In genomic region chr2:189751080-189751658, GRCh38 we compare ENCODE assay signal across 9 cellular contexts. TPM values are rescaled to one million over a fixed set of nuclear protein-coding genes. Genes with fewer than 3 reads are reported as not detected.
DNase-seq lines count a peak whose midpoint lies in the region; ATAC-seq and TF ChIP-seq lines count a peak whose summit lies in the region.
"Had no signal": no experiment of that assay in that cellular context is flagged by ENCODE, and none has a peak within 500 bp of the region (broad histone marks: within the 10 kb centered on the region; RNA-seq: fewer than 3 reads in every experiment).

No MANE protein-coding gene starts in this region.

- ATAC-seq in GM18873 (IDR thresholded peaks at IDR 0.05; ENCODE audit: low FRiP score, unreplicated experiment) = peak; percentile 57
- ATAC-seq in activated CD4-positive, alpha-beta T cell treated with anti-CD3 and anti-CD28 coated beads for 36 hours = peak; percentile 71

- H3K4me3 Mint-ChIP-seq in activated CD4-positive, alpha-beta T cell treated with anti-CD3 and anti-CD28 coated beads for 36 hours = no peak overlapping the region
- H3K4me3 Mint-ChIP-seq in progenitor cell of endocrine pancreas (ENCODE audit: low read depth) = no peak overlapping the region

- no peaks in the 10 kb centered on the region for H3K27me3 ChIP-seq in esophagus squamous epithelium
- H3K27me3 ChIP-seq: BLaER1 had no signal

- H3K9me3 Mint-ChIP-seq in activated CD4-positive, alpha-beta T cell treated with anti-CD3 and anti-CD28 coated beads for 36 hours (ENCODE audit: low read depth) = no peaks in the 10 kb centered on the region
- H3K9me3 Mint-ChIP-seq in progenitor cell of endocrine pancreas (ENCODE audit: low read depth) = no peaks in the 10 kb centered on the region

- CTCF ChIA-PET in activated CD4-positive, alpha-beta T cell treated with anti-CD3 and anti-CD28 coated beads for 36 hours (lab: Charles Lee) = interaction anchor here (0.6 to 6.0 kb wide), 19 partner anchors 11 to 320 kb away, joined by 3 to 53 read pairs (median 4); partner anchors contain the start of genes ORMDL1, OSGEPL1 and PMS1

- no peaks in the 10 kb centered on the region for H3K4me1 ChIP-seq in esophagus squamous epithelium
- H3K4me1 ChIP-seq: BLaER1 had no signal

- no peaks in the 10 kb centered on the region for H3K9me3 ChIP-seq in esophagus squamous epithelium
- H3K9me3 ChIP-seq: BLaER1 had no signal

- POLR2A ChIA-PET in activated CD4-positive, alpha-beta T cell treated with anti-CD3 and anti-CD28 coated beads for 36 hours (lab: Charles Lee) = no interaction called here

- H3K4me1 Mint-ChIP-seq in activated CD4-positive, alpha-beta T cell treated with anti-CD3 and anti-CD28 coated beads for 36 hours = no peaks in the 10 kb centered on the region
- no peaks in the 10 kb centered on the region for H3K4me1 Mint-ChIP-seq in progenitor cell of endocrine pancreas (ENCODE audit: low read depth)

- TF ChIP-seq POLR2A in esophagus squamous epithelium (IDR thresholded peaks at IDR 0.05) = no peak

- peaks cover 0 to 82% (median 13%) of the 10 kb centered on the region in 3 donors for H3K36me3 ChIP-seq in esophagus squamous epithelium

- peak; percentile 1 for DNase-seq in DMS153 (lab: John Stamatoyannopoulos, UW)
- DNase-seq in DMS153 treated with DMSO at 0.1 percent for 48 hours (lab: John Stamatoyannopoulos, UW; ENCODE audit: unreplicated experiment) = no peak
- peak; percentile 57 for DNase-seq in activated CD4-positive, alpha-beta T cell treated with anti-CD3 and anti-CD28 coated beads for 36 hours
- no peak for DNase-seq in esophagus squamous epithelium (lab: John Stamatoyannopoulos, UW)
- no peak for DNase-seq in progenitor cell of endocrine pancreas (ENCODE audit: low spot score, unreplicated experiment)
- DNase-seq in GOT3 (lab: John Stamatoyannopoulos, UW) = no peak

- intact Hi-C loops in activated CD4-positive, alpha-beta T cell treated with anti-CD3 and anti-CD28 coated beads for 36 hours (cut with DNase I, micrococcal nuclease) = loop anchor here in 1 of 2 experiments (1.0 kb wide), 2 partner anchors 90 to 319 kb away; partner anchors contain the start of gene ASNSD1
- intact Hi-C loops in esophagus squamous epithelium (cut with DNase I) = no loop called here

- no peak overlapping the region for H3K27ac Mint-ChIP-seq in activated CD4-positive, alpha-beta T cell treated with anti-CD3 and anti-CD28 coated beads for 36 hours
- H3K27ac Mint-ChIP-seq in progenitor cell of endocrine pancreas = no peak overlapping the region

- H3K36me3 Mint-ChIP-seq in activated CD4-positive, alpha-beta T cell treated with anti-CD3 and anti-CD28 coated beads for 36 hours (ENCODE audit: low read depth) = peaks cover 4% of the 10 kb centered on the region
- peaks cover 5% of the 10 kb centered on the region for H3K36me3 Mint-ChIP-seq in progenitor cell of endocrine pancreas (ENCODE audit: insufficient read depth)

- no peak overlapping the region for H3K4me3 ChIP-seq in esophagus squamous epithelium
- H3K4me3 ChIP-seq: BLaER1 had no signal

- WGBS in esophagus squamous epithelium, 2 donors = 76 to 83% methylated on average over 4 to 10 of the region's 10 CpGs

- H3K27me3 Mint-ChIP-seq in activated CD4-positive, alpha-beta T cell treated with anti-CD3 and anti-CD28 coated beads for 36 hours = no peaks in the 10 kb centered on the region
- no peaks in the 10 kb centered on the region for H3K27me3 Mint-ChIP-seq in progenitor cell of endocrine pancreas

- TF ChIP-seq CTCF in LNCAP (IDR thresholded peaks at IDR 0.05) (peak; percentile 57), esophagus squamous epithelium (IDR thresholded peaks at IDR 0.05) (peak in 5 of 6 experiments; percentile 44 to 64 (median 48)), progenitor cell of endocrine pancreas (IDR thresholded peaks at IDR 0.05; ENCODE audit: unreplicated experiment) (peak; percentile 59)

- no peak overlapping the region for H3K27ac ChIP-seq in esophagus squamous epithelium
- H3K27ac ChIP-seq: BLaER1 had no signal

RNA-seq across cellular contexts. Expression of gene OSGEPL1, which starts 11.4 kb away (rescaled TPM):
- total RNA-seq in activated CD4-positive, alpha-beta T cell treated with anti-CD3 and anti-CD28 coated beads for 36 hours = 10 to 100 TPM in 1 of 2 experiments, 1 to 10 TPM in 1; 9.8 to 11.6 TPM
- 1 to 10 TPM; 2.8 to 8.7 (median 5.0) TPM for total RNA-seq in esophagus squamous epithelium
- 12.1 and 12.8 TPM in 2 replicates for total RNA-seq in progenitor cell of endocrine pancreas

RNA-seq across cellular contexts. Expression of gene ORMDL1, which starts 33.0 kb away (rescaled TPM):
- total RNA-seq in activated CD4-positive, alpha-beta T cell treated with anti-CD3 and anti-CD28 coated beads for 36 hours = 10 to 100 TPM; 45.2 to 49.2 TPM
- total RNA-seq in esophagus squamous epithelium (10 to 100 TPM; 12.5 to 62.0 (median 38.7) TPM), progenitor cell of endocrine pancreas (74.1 and 84.9 TPM in 2 replicates)

RNA-seq across cellular contexts. Expression of gene PMS1, which starts 33.1 kb away (rescaled TPM):
- total RNA-seq in activated CD4-positive, alpha-beta T cell treated with anti-CD3 and anti-CD28 coated beads for 36 hours = 10 to 100 TPM; 45.8 to 47.4 TPM
- total RNA-seq in esophagus squamous epithelium = 10 to 100 TPM in 3 of 4 donors, 1 to 10 TPM in 1; 6.3 to 15.4 (median 13.2) TPM
- 63.6 and 72.4 TPM in 2 replicates for total RNA-seq in progenitor cell of endocrine pancreas

Comparison
In these comparisons a context has a peak if more than half of its experiments do, and no peak if none do; other contexts are left out.
1. DNase-seq: peak in DMS153 (single experiment) and activated CD4-positive, alpha-beta T cell treated with anti-CD3 and anti-CD28 coated beads for 36 hours (single experiment); none in DMS153 treated with DMSO at 0.1 percent for 48 hours (single experiment), esophagus squamous epithelium (single experiment), progenitor cell of endocrine pancreas (single experiment) and GOT3 (single experiment).
2. Peak in every context shown above with its lines, with median percentiles within 50 percentile points of each other: CTCF ChIP-seq.